Comparison of ENCODE assay signal across 1 cellular context in genomic region chr6:37177083-37177949, GRCh38.
TF ChIP-seq lines count a peak whose summit lies in the region.

No MANE protein-coding gene starts in this region.

TF ChIP-seq in K562, 482 proteins besides CTCF, POLR2A, EP300 and RAD21 (continued from another document and continues in another):
- TF ChIP-seq, protein P1, sequence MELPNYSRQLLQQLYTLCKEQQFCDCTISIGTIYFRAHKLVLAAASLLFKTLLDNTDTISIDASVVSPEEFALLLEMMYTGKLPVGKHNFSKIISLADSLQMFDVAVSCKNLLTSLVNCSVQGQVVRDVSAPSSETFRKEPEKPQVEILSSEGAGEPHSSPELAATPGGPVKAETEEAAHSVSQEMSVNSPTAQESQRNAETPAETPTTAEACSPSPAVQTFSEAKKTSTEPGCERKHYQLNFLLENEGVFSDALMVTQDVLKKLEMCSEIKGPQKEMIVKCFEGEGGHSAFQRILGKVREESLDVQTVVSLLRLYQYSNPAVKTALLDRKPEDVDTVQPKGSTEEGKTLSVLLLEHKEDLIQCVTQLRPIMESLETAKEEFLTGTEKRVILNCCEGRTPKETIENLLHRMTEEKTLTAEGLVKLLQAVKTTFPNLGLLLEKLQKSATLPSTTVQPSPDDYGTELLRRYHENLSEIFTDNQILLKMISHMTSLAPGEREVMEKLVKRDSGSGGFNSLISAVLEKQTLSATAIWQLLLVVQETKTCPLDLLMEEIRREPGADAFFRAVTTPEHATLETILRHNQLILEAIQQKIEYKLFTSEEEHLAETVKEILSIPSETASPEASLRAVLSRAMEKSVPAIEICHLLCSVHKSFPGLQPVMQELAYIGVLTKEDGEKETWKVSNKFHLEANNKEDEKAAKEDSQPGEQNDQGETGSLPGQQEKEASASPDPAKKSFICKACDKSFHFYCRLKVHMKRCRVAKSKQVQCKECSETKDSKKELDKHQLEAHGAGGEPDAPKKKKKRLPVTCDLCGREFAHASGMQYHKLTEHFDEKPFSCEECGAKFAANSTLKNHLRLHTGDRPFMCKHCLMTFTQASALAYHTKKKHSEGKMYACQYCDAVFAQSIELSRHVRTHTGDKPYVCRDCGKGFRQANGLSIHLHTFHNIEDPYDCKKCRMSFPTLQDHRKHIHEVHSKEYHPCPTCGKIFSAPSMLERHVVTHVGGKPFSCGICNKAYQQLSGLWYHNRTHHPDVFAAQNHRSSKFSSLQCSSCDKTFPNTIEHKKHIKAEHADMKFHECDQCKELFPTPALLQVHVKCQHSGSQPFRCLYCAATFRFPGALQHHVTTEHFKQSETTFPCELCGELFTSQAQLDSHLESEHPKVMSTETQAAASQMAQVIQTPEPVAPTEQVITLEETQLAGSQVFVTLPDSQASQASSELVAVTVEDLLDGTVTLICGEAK (IDR thresholded peaks at IDR 0.05): no peak
- TF ChIP-seq, protein P1 (CRISPR knock-in tag; IDR thresholded peaks at IDR 0.05): no peak
- TF ChIP-seq GTF2E2 (tag; IDR thresholded peaks at IDR 0.05) (0 out of 2 replicates have a peak, but pooled peaks have one; percentile 26), SNRNP70 (optimal IDR thresholded peaks at IDR 0.05; ENCODE audit: low read depth, low read length) (no peak), ZBED1 (IDR thresholded peaks at IDR 0.05) (peak; percentile 78; the same call in 1 of the 2 replicates), OTX1 (CRISPR knock-in tag; IDR thresholded peaks at IDR 0.05) (peak; percentile 40; the same call in 1 of the 2 replicates), NFRKB (IDR thresholded peaks at IDR 0.05; ENCODE audit: low read depth) (peak; percentile 72), CHD2 (IDR thresholded peaks at IDR 0.05; ENCODE audit: low read depth, low read length) (peak; percentile 60; the same call in 1 of the 2 replicates), ZNF436 (CRISPR knock-in tag; IDR thresholded peaks at IDR 0.05) (peak; percentile 59; the same call in 1 of the 2 replicates), ATF7 (IDR thresholded peaks at IDR 0.05) (peak; percentile 53), CREB5 (CRISPR knock-in tag; IDR thresholded peaks at IDR 0.05) (peak; percentile 61; the same call in 1 of the 2 replicates), ARHGAP35 (IDR thresholded peaks at IDR 0.05; ENCODE audit: partially characterized antibody) (peak; percentile 3), ZNF395 (CRISPR knock-in tag; IDR thresholded peaks at IDR 0.05) (peak; percentile 72), SMARCA4 (IDR thresholded peaks at IDR 0.05) (peak; percentile 76), ZNF124 (CRISPR knock-in tag; IDR thresholded peaks at IDR 0.05) (no peak), PML (IDR thresholded peaks at IDR 0.05; ENCODE audit: low read length) (peak; percentile 25; the same call in 1 of the 2 replicates), ETV5 (CRISPR knock-in tag; IDR thresholded peaks at IDR 0.05; ENCODE audit: low read depth) (peak; percentile 76; the same call in 1 of the 2 replicates), KLF10 (CRISPR knock-in tag; IDR thresholded peaks at IDR 0.05) (0 out of 2 replicates have a peak, but pooled peaks have one; percentile 1), POLR2B (IDR thresholded peaks at IDR 0.05; ENCODE audit: low read depth, partially characterized antibody) (peak; percentile 30), STAT5A (IDR thresholded peaks at IDR 0.05; ENCODE audit: borderline replicate concordance, low read length) (no peak; the same call in 1 of the 2 replicates), SMARCC2 (IDR thresholded peaks at IDR 0.05; ENCODE audit: low read depth) (0 out of 2 replicates have a peak, but pooled peaks have one; percentile 43), MTA3 (IDR thresholded peaks at IDR 0.05; ENCODE audit: borderline replicate concordance) (peak; percentile 84), FOXP1 (CRISPR knock-in tag; IDR thresholded peaks at IDR 0.05) (peak; percentile 35; the same call in 1 of the 2 replicates), CAMTA2 (CRISPR knock-in tag; conservative IDR thresholded peaks at IDR 0.05) (no peak; the same call in 1 of the 2 replicates), TRIM24 (IDR thresholded peaks at IDR 0.05) (peak in 1 of 2 experiments; percentile 57; a peak in 2 of 4 replicates), CREB3L1 (IDR thresholded peaks at IDR 0.05; ENCODE audit: borderline replicate concordance, low read depth) (peak; percentile 64; the same call in 1 of the 2 replicates), ZNF699 (CRISPR knock-in tag; IDR thresholded peaks at IDR 0.05; ENCODE audit: insufficient replicate concordance) (no peak), RAD51 (IDR thresholded peaks at IDR 0.05; ENCODE audit: borderline replicate concordance, low read depth) (no peak), SPI1 (IDR thresholded peaks at IDR 0.05; ENCODE audit: borderline replicate concordance, low read depth, low read length) (peak; percentile 85), BRD4 (IDR thresholded peaks at IDR 0.05) (peak; percentile 79), ZNF175 (CRISPR knock-in tag; IDR thresholded peaks at IDR 0.05; ENCODE audit: low read depth) (0 out of 2 replicates have a peak, but pooled peaks have one; percentile 33)
- TF ChIP-seq, protein P2, sequence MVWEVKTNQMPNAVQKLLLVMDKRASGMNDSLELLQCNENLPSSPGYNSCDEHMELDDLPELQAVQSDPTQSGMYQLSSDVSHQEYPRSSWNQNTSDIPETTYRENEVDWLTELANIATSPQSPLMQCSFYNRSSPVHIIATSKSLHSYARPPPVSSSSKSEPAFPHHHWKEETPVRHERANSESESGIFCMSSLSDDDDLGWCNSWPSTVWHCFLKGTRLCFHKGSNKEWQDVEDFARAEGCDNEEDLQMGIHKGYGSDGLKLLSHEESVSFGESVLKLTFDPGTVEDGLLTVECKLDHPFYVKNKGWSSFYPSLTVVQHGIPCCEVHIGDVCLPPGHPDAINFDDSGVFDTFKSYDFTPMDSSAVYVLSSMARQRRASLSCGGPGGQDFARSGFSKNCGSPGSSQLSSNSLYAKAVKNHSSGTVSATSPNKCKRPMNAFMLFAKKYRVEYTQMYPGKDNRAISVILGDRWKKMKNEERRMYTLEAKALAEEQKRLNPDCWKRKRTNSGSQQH (CRISPR knock-in tag; IDR thresholded peaks at IDR 0.05): peak; percentile 50
- TF ChIP-seq, protein P3, sequence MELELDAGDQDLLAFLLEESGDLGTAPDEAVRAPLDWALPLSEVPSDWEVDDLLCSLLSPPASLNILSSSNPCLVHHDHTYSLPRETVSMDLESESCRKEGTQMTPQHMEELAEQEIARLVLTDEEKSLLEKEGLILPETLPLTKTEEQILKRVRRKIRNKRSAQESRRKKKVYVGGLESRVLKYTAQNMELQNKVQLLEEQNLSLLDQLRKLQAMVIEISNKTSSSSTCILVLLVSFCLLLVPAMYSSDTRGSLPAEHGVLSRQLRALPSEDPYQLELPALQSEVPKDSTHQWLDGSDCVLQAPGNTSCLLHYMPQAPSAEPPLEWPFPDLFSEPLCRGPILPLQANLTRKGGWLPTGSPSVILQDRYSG (tag; conservative IDR thresholded peaks at IDR 0.05; ENCODE audit: low read depth): no peak; the same call in 1 of the 2 replicates
- TF ChIP-seq, protein P4, sequence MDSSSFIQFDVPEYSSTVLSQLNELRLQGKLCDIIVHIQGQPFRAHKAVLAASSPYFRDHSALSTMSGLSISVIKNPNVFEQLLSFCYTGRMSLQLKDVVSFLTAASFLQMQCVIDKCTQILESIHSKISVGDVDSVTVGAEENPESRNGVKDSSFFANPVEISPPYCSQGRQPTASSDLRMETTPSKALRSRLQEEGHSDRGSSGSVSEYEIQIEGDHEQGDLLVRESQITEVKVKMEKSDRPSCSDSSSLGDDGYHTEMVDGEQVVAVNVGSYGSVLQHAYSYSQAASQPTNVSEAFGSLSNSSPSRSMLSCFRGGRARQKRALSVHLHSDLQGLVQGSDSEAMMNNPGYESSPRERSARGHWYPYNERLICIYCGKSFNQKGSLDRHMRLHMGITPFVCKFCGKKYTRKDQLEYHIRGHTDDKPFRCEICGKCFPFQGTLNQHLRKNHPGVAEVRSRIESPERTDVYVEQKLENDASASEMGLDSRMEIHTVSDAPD (CRISPR knock-in tag; IDR thresholded peaks at IDR 0.05): no peak
- TF ChIP-seq, protein P5, sequence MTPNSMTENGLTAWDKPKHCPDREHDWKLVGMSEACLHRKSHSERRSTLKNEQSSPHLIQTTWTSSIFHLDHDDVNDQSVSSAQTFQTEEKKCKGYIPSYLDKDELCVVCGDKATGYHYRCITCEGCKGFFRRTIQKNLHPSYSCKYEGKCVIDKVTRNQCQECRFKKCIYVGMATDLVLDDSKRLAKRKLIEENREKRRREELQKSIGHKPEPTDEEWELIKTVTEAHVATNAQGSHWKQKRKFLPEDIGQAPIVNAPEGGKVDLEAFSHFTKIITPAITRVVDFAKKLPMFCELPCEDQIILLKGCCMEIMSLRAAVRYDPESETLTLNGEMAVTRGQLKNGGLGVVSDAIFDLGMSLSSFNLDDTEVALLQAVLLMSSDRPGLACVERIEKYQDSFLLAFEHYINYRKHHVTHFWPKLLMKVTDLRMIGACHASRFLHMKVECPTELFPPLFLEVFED (CRISPR knock-in tag; conservative IDR thresholded peaks at IDR 0.05): peak; percentile 82; the same call in 1 of the 2 replicates
- TF ChIP-seq, protein P6, sequence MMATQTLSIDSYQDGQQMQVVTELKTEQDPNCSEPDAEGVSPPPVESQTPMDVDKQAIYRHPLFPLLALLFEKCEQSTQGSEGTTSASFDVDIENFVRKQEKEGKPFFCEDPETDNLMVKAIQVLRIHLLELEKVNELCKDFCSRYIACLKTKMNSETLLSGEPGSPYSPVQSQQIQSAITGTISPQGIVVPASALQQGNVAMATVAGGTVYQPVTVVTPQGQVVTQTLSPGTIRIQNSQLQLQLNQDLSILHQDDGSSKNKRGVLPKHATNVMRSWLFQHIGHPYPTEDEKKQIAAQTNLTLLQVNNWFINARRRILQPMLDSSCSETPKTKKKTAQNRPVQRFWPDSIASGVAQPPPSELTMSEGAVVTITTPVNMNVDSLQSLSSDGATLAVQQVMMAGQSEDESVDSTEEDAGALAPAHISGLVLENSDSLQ (IDR thresholded peaks at IDR 0.05): peak; percentile 40
